13 cellular contexts compared by ENCODE assay signal in the genomic region with DNA sequence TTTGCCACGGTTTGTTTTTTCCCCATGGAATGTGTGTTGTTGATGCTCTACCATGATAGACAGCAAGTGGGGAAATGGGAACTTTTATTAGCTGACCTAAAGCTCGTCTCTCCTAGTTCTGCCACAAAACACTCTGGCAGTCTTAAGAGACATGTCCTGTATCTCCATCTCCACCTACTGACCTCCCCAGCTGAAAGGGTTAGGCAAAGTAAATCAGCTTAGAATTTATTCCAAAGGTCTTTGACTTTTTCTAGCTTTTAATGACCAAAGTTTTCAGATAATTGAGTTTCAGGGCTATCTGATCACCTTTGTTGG. TPM values are rescaled to one million over a fixed set of nuclear protein-coding genes. Genes with fewer than 3 reads are reported as not detected.
"Had no signal": no experiment of that assay in that cellular context is flagged by ENCODE, and none has a peak within 500 bp of the region (broad histone marks: within the 10 kb centered on the region; RNA-seq: fewer than 3 reads in every experiment).

No MANE protein-coding gene starts in this region.

- H3K27ac ChIP-seq: cardiac muscle cell, pancreas, SJSA1 had no signal

- H3K4me1 Mint-ChIP-seq: activated CD8-positive, alpha-beta memory T cell treated with anti-CD3 and anti-CD28 coated beads, Interleukin-2, amount 10 ng/mL, durations not matched to agents 7 days and 5 days; immature natural killer cell had no signal

- H3K4me1 ChIP-seq: pancreas, SJSA1 had no signal

- H3K27ac Mint-ChIP-seq: activated CD8-positive, alpha-beta memory T cell treated with anti-CD3 and anti-CD28 coated beads, Interleukin-2, amount 10 ng/mL, durations not matched to agents 7 days and 5 days; activated T-cell treated with anti-CD3 and anti-CD28 coated beads, Interleukin-2, amount 50 U/mL, for 24 hours; immature natural killer cell had no signal

- H3K36me3 Mint-ChIP-seq: activated CD8-positive, alpha-beta memory T cell treated with anti-CD3 and anti-CD28 coated beads, Interleukin-2, amount 10 ng/mL, durations not matched to agents 7 days and 5 days; immature natural killer cell had no signal

- H3K4me3 Mint-ChIP-seq: activated CD8-positive, alpha-beta memory T cell treated with anti-CD3 and anti-CD28 coated beads, Interleukin-2, amount 10 ng/mL, durations not matched to agents 7 days and 5 days; activated T-cell treated with anti-CD3 and anti-CD28 coated beads, Interleukin-2, amount 50 U/mL, for 24 hours; immature natural killer cell had no signal

- H3K9me3 Mint-ChIP-seq: activated T-cell treated with anti-CD3 and anti-CD28 coated beads, Interleukin-2, amount 50 U/mL, for 24 hours; immature natural killer cell had no signal

- H3K27me3 Mint-ChIP-seq: activated T-cell treated with anti-CD3 and anti-CD28 coated beads, Interleukin-2, amount 50 U/mL, for 24 hours had no signal

- H3K4me3 ChIP-seq: cardiac muscle cell, pancreas, SJSA1, tibial nerve had no signal

- H3K9me3 ChIP-seq: pancreas had no signal

- H3K27me3 ChIP-seq: cardiac muscle cell, pancreas, tibial nerve had no signal

- H3K36me3 ChIP-seq: cardiac muscle cell, pancreas, SJSA1, tibial nerve had no signal

- ATAC-seq: activated CD8-positive, alpha-beta memory T cell treated with anti-CD3 and anti-CD28 coated beads, Interleukin-2, amount 10 ng/mL, durations not matched to agents 7 days and 5 days; pancreas had no signal

- DNase-seq: activated CD4-positive, alpha-beta T cell treated with anti-CD3 and anti-CD28 coated beads for 1 hour; activated CD4-positive, alpha-beta T cell treated with anti-CD3 and anti-CD28 coated beads, Interleukin-2, amount 50 U/mL, for 48 hours; activated CD8-positive, alpha-beta memory T cell treated with anti-CD3 and anti-CD28 coated beads, Interleukin-2, amount 10 ng/mL, durations not matched to agents 7 days and 5 days; activated gamma-delta T cell treated with Interleukin-2 at 50 U/mL for 16 hours; activated T-cell treated with anti-CD3 and anti-CD28 coated beads, Interleukin-2, amount 50 U/mL, for 24 hours; cortex of kidney; effector CD8-positive, alpha-beta T cell; immature natural killer cell; pancreas; stimulated activated CD4-positive, alpha-beta T cell treated with anti-CD3 and anti-CD28 coated beads, Interleukin-4, amount 100 ng/mL, for 4 hours had no signal

RNA-seq across cellular contexts. Expression of gene WNT5B, which starts 52.4 kb away (rescaled TPM):
- polyA plus RNA-seq: immature natural killer cell had no signal
